ENCODE assay signal across 15 cellular contexts in genomic region chr13:110014719-110015118, GRCh38.
DNase-seq lines count a peak whose midpoint lies in the region; TF ChIP-seq lines count a peak whose summit lies in the region.
"Had no signal": no experiment of that assay in that cellular context is flagged by ENCODE, and none has a peak within 500 bp of the region (broad histone marks: within the 10 kb centered on the region; RNA-seq: fewer than 3 reads in every experiment).

No MANE protein-coding gene starts in this region.

- no peaks in the 10 kb centered on the region for H3K4me1 Mint-ChIP-seq in activated T-helper 1 cell treated with anti-CD3 and anti-CD28 coated beads, Interleukin-12 subunit alpha, Interleukin-12 subunit beta, Interleukin-2, Interleukin-4 antibody, amounts not matched to agents 30 ng/mL and 10 ng/mL and 1 ng/mL, durations not matched to agents 14 hours and 24 hours and 36 hours (ENCODE audit: low read depth)
- H3K4me1 Mint-ChIP-seq: activated B cell treated with CpG ODN at 0.5 μM for 24 hours had no signal

- H3K9me3 Mint-ChIP-seq in activated T-helper 1 cell treated with anti-CD3 and anti-CD28 coated beads, Interleukin-12 subunit alpha, Interleukin-12 subunit beta, Interleukin-2, Interleukin-4 antibody, amounts not matched to agents 30 ng/mL and 10 ng/mL and 1 ng/mL, durations not matched to agents 14 hours and 24 hours and 36 hours, result no peaks in the 10 kb centered on the region
- H3K9me3 Mint-ChIP-seq: activated B cell treated with CpG ODN at 0.5 μM for 24 hours; dendritic cell treated with granulocyte-macrophage colony-stimulating factor and Interleukin-4, amounts not matched to agents 40 ng/mL and 50 ng/mL, for 4 days had no signal

- H3K9me3 ChIP-seq in Peyer's patch, result no peaks in the 10 kb centered on the region
- H3K9me3 ChIP-seq: vagina had no signal

- H3K4me3 ChIP-seq in Peyer's patch, result no peak overlapping the region
- H3K4me3 ChIP-seq: vagina had no signal

- H3K4me1 ChIP-seq in Peyer's patch, result no peaks in the 10 kb centered on the region
- H3K4me1 ChIP-seq: vagina had no signal

- no peak for TF ChIP-seq CTCF in Peyer's patch (IDR thresholded peaks at IDR 0.05)

- H3K36me3 ChIP-seq in Peyer's patch, result no peaks in the 10 kb centered on the region
- H3K36me3 ChIP-seq: vagina had no signal

- intact Hi-C loops in activated T-helper 1 cell treated with anti-CD3 and anti-CD28 coated beads, Interleukin-12 subunit alpha, Interleukin-12 subunit beta, Interleukin-2, Interleukin-4 antibody, amounts not matched to agents 30 ng/mL and 10 ng/mL and 1 ng/mL, durations not matched to agents 14 hours and 24 hours and 36 hours (cut with micrococcal nuclease), result no loop called here

- no peak overlapping the region for H3K27ac Mint-ChIP-seq in activated T-helper 1 cell treated with anti-CD3 and anti-CD28 coated beads, Interleukin-12 subunit alpha, Interleukin-12 subunit beta, Interleukin-2, Interleukin-4 antibody, amounts not matched to agents 30 ng/mL and 10 ng/mL and 1 ng/mL, durations not matched to agents 14 hours and 24 hours and 36 hours
- H3K27ac Mint-ChIP-seq: activated B cell treated with CpG ODN at 0.5 μM for 24 hours; dendritic cell treated with granulocyte-macrophage colony-stimulating factor and Interleukin-4, amounts not matched to agents 40 ng/mL and 50 ng/mL, for 4 days had no signal

- peak; percentile 90 for DNase-seq in COLO668 (lab: John Stamatoyannopoulos, UW; ENCODE audit: unreplicated experiment)
- peak; percentile 96 for DNase-seq in NCI-H1105 (lab: John Stamatoyannopoulos, UW)
- peak; percentile 39 to 45 for DNase-seq in NCI-H526 (lab: John Stamatoyannopoulos, UW)
- DNase-seq in fibroblast of gingiva (ENCODE audit: low read depth), result peak; percentile 39
- no peak for DNase-seq in ecto neural progenitor cell (ENCODE audit: low spot score)
- no peak for DNase-seq in Peyer's patch
- DNase-seq in NCI-H524 treated with DMSO at 0.1 percent for 48 hours (lab: John Stamatoyannopoulos, UW), result no peak
- no peak for DNase-seq in activated T-helper 1 cell treated with anti-CD3 and anti-CD28 coated beads, Interleukin-12 subunit alpha, Interleukin-12 subunit beta, Interleukin-2, Interleukin-4 antibody, amounts not matched to agents 30 ng/mL and 10 ng/mL and 1 ng/mL, durations not matched to agents 14 hours and 24 hours and 36 hours (ENCODE audit: low spot score)
- DNase-seq: activated B cell treated with CpG ODN at 0.5 μM for 24 hours; activated CD8-positive, alpha-beta memory T cell treated with anti-CD3 and anti-CD28 coated beads, Interleukin-2, amount 50 U/mL, for 4 hours; NCI-H2227 treated with DMSO at 0.1 percent for 48 hours; stimulated activated CD4-positive, alpha-beta T cell treated with anti-CD3 and anti-CD28 coated beads, Interleukin-4, amount 100 ng/mL, for 24 hours; stimulated activated naive CD4-positive, alpha-beta T cell had no signal

- no peaks in the 10 kb centered on the region for H3K27me3 ChIP-seq in Peyer's patch
- H3K27me3 ChIP-seq: vagina had no signal

- H3K36me3 Mint-ChIP-seq in activated T-helper 1 cell treated with anti-CD3 and anti-CD28 coated beads, Interleukin-12 subunit alpha, Interleukin-12 subunit beta, Interleukin-2, Interleukin-4 antibody, amounts not matched to agents 30 ng/mL and 10 ng/mL and 1 ng/mL, durations not matched to agents 14 hours and 24 hours and 36 hours (ENCODE audit: low read depth), result no peaks in the 10 kb centered on the region

- H3K27ac ChIP-seq in Peyer's patch, result no peak overlapping the region
- H3K27ac ChIP-seq: vagina had no signal

- no peaks in the 10 kb centered on the region for H3K27me3 Mint-ChIP-seq in activated T-helper 1 cell treated with anti-CD3 and anti-CD28 coated beads, Interleukin-12 subunit alpha, Interleukin-12 subunit beta, Interleukin-2, Interleukin-4 antibody, amounts not matched to agents 30 ng/mL and 10 ng/mL and 1 ng/mL, durations not matched to agents 14 hours and 24 hours and 36 hours (ENCODE audit: insufficient read depth)
- H3K27me3 Mint-ChIP-seq: activated B cell treated with CpG ODN at 0.5 μM for 24 hours; dendritic cell treated with granulocyte-macrophage colony-stimulating factor and Interleukin-4, amounts not matched to agents 40 ng/mL and 50 ng/mL, for 4 days had no signal

- no peak overlapping the region for H3K4me3 Mint-ChIP-seq in activated T-helper 1 cell treated with anti-CD3 and anti-CD28 coated beads, Interleukin-12 subunit alpha, Interleukin-12 subunit beta, Interleukin-2, Interleukin-4 antibody, amounts not matched to agents 30 ng/mL and 10 ng/mL and 1 ng/mL, durations not matched to agents 14 hours and 24 hours and 36 hours
- H3K4me3 Mint-ChIP-seq: activated B cell treated with CpG ODN at 0.5 μM for 24 hours; dendritic cell treated with granulocyte-macrophage colony-stimulating factor and Interleukin-4, amounts not matched to agents 40 ng/mL and 50 ng/mL, for 4 days had no signal

- TF ChIP-seq POLR2A in Peyer's patch (IDR thresholded peaks at IDR 0.05), result no peak

Comparison
In these comparisons a context has a peak if more than half of its experiments do, and no peak if none do; other contexts are left out.
1. DNase-seq: peak in COLO668 (single experiment), NCI-H1105 (single experiment), NCI-H526 (2 of 2) and fibroblast of gingiva (single experiment); none in ecto neural progenitor cell (single experiment), Peyer's patch (0 of 3), NCI-H524 treated with DMSO at 0.1 percent for 48 hours (single experiment) and activated T-helper 1 cell treated with anti-CD3 and anti-CD28 coated beads, Interleukin-12 subunit alpha, Interleukin-12 subunit beta, Interleukin-2, Interleukin-4 antibody, amounts not matched to agents 30 ng/mL and 10 ng/mL and 1 ng/mL, durations not matched to agents 14 hours and 24 hours and 36 hours (single experiment).